ENCODE assay signal across 13 cellular contexts in genomic region chr13:77507931-77508776, GRCh38. TPM values are rescaled to one million over a fixed set of nuclear protein-coding genes. Genes with fewer than 3 reads are reported as not detected.
A peak's percentile ranks its signal among the peaks of the same experiment; 100 is the strongest.
DNase-seq lines count a peak whose midpoint lies in the region; ATAC-seq and TF ChIP-seq lines count a peak whose summit lies in the region.
"Had no signal": no experiment of that assay in that cellular context is flagged by ENCODE, and none has a peak within 500 bp of the region (broad histone marks: within the 10 kb centered on the region; RNA-seq: fewer than 3 reads in every experiment).

No MANE protein-coding gene starts in this region.

- POLR2A ChIA-PET in OCI-LY7 (lab: Charles Lee) = no interaction called here

- H3K9me3 ChIP-seq in RWPE2 (ENCODE audit: severe bottlenecking) = no peaks in the 10 kb centered on the region
- no peaks in the 10 kb centered on the region for H3K9me3 ChIP-seq in OCI-LY7 (ENCODE audit: low read length)
- H3K9me3 ChIP-seq: colonic mucosa, sigmoid colon had no signal

- H3K36me3 ChIP-seq in RWPE2 (ENCODE audit: low read depth) (no peaks in the 10 kb centered on the region), OCI-LY7 (ENCODE audit: insufficient read depth, low read length) (no peaks in the 10 kb centered on the region)
- H3K36me3 ChIP-seq: colonic mucosa, sigmoid colon had no signal

- intact Hi-C loops in OCI-LY7 (cut with micrococcal nuclease; ENCODE audit: unreplicated experiment) = loop anchor here (5.0 to 10.0 kb wide), 3 partner anchors 481 to 603 kb away; partner anchors contain the start of genes CLN5 and FBXL3

- no peak overlapping the region for H3K4me2 ChIP-seq in OCI-LY7 (ENCODE audit: low read length)

- no peaks in the 10 kb centered on the region for H3K27me3 ChIP-seq in RWPE2 (ENCODE audit: insufficient read depth, poor library complexity, severe bottlenecking)
- H3K27me3 ChIP-seq in foreskin keratinocyte = no peaks in the 10 kb centered on the region
- H3K27me3 ChIP-seq: colonic mucosa, sigmoid colon had no signal

- DNase-seq in ACHN (peak; percentile 79), HFF-Myc (ENCODE audit: extremely low read depth, low read depth) (peak; percentile 48), RWPE2 (ENCODE audit: low spot score) (peak; percentile 66), foreskin keratinocyte (peak; percentile 95 to 97), islet precursor cell (no peak), OCI-LY7 (ENCODE audit: low spot score) (no peak), nucleus accumbens (lab: John Stamatoyannopoulos, UW) (no peak)
- no peak for DNase-seq in stimulated activated CD4-positive, alpha-beta T cell treated with anti-CD3 and anti-CD28 coated beads, Interleukin-15, amount 100 ng/mL, for 24 hours
- DNase-seq: CD4-positive, alpha-beta T cell; colonic mucosa; SIG-M5; sigmoid colon had no signal

- H3K27ac ChIP-seq in RWPE2 (ENCODE audit: poor library complexity, severe bottlenecking) = peak overlapping the region; percentile 81
- H3K27ac ChIP-seq in foreskin keratinocyte = no peak overlapping the region
- H3K27ac ChIP-seq in OCI-LY7 (ENCODE audit: low read depth, low read length, poor library complexity, severe bottlenecking) = no peak overlapping the region
- H3K27ac ChIP-seq: colonic mucosa, sigmoid colon had no signal

- no peaks in the 10 kb centered on the region for H3K9me2 ChIP-seq in OCI-LY7 (ENCODE audit: insufficient read depth, low read length)

- no peak overlapping the region for H3K4me3 ChIP-seq in HFF-Myc (replicated peaks; ENCODE audit: low read depth, low read length)
- H3K4me3 ChIP-seq in RWPE2 (ENCODE audit: severe bottlenecking) = no peak overlapping the region
- no peak overlapping the region for H3K4me3 ChIP-seq in OCI-LY7 (ENCODE audit: low read depth, low read length, poor library complexity, severe bottlenecking)
- H3K4me3 ChIP-seq: colonic mucosa, sigmoid colon had no signal

- ATAC-seq in RWPE2 (ENCODE audit: low read depth) (peak; percentile 95), foreskin keratinocyte (peak; percentile 99)
- ATAC-seq: left lobe of liver had no signal

- no TSS peak for BruUV-seq in OCI-LY7 (replicated peaks; lab: Mats Ljungman, UMichigan)

- no peak overlapping the region for H2AFZ ChIP-seq in OCI-LY7 (ENCODE audit: low read length)

- H3K79me2 ChIP-seq in OCI-LY7 (ENCODE audit: insufficient read depth, low read depth, low read length) = no peaks in the 10 kb centered on the region

- H3K4me1 ChIP-seq in RWPE2 (ENCODE audit: insufficient read depth, poor library complexity, severe bottlenecking) = peaks cover 24% of the 10 kb centered on the region
- peaks cover 24% of the 10 kb centered on the region for H3K4me1 ChIP-seq in foreskin keratinocyte
- peaks cover 8% of the 10 kb centered on the region for H3K4me1 ChIP-seq in OCI-LY7 (ENCODE audit: insufficient read depth, low read length, poor library complexity, severe bottlenecking)
- H3K4me1 ChIP-seq: colonic mucosa had no signal

- CTCF ChIA-PET in OCI-LY7 (lab: Charles Lee; ENCODE audit: unreplicated experiment) = no interaction called here

- no peak for TF ChIP-seq CTCF in HFF-Myc (IDR thresholded peaks at IDR 0.05; ENCODE audit: low read depth, low read length, missing control alignments)
- TF ChIP-seq CTCF in RWPE2 (IDR thresholded peaks at IDR 0.05; ENCODE audit: poor library complexity, severe bottlenecking) = no peak
- no peak for TF ChIP-seq CTCF in foreskin keratinocyte (conservative IDR thresholded peaks at IDR 0.05)
- no peak for TF ChIP-seq CTCF in OCI-LY7 (conservative IDR thresholded peaks at IDR 0.05; ENCODE audit: low read length)

- in situ Hi-C loops in ACHN (cut with HindIII; ENCODE audit: low pct_ligation_motif_present, low pct_unique_long_range_greater_than_20kb, low sequenced_read_pairs) = no loop called here

- H4K20me1 ChIP-seq in OCI-LY7 (ENCODE audit: insufficient read depth, low read length) = no peaks in the 10 kb centered on the region

RNA-seq across cellular contexts. Expression of gene SCEL, which starts 27.4 kb away (rescaled TPM):
- total RNA-seq in foreskin keratinocyte = 2.4 and 4.0 TPM in 2 replicates
- polyA plus RNA-seq in foreskin keratinocyte = 0.79 and 1.7 TPM in 2 replicates
- not detected in 2 replicates for total RNA-seq in OCI-LY7 (2014; rRNA removed; shearing (Covaris generic))
- not detected in 2 replicates for total RNA-seq in OCI-LY7 (2022)
- total RNA-seq: CD4-positive, alpha-beta T cell; left lobe of liver; sigmoid colon had no signal

Comparison
In these comparisons a context has a peak if more than half of its experiments do, and no peak if none do; other contexts are left out.
1. DNase-seq: peak in ACHN (single experiment), HFF-Myc (single experiment), RWPE2 (single experiment) and foreskin keratinocyte (2 of 2); none in stimulated activated CD4-positive, alpha-beta T cell treated with anti-CD3 and anti-CD28 coated beads, Interleukin-15, amount 100 ng/mL, for 24 hours (single experiment), islet precursor cell (single experiment), OCI-LY7 (single experiment) and nucleus accumbens (0 of 56).